Comparison of ENCODE assay signal across 23 cellular contexts in genomic region chr15:99326235-99326634, GRCh38.
DNase-seq lines count a peak whose midpoint lies in the region; ATAC-seq and TF ChIP-seq lines count a peak whose summit lies in the region.
"Had no signal": no experiment of that assay in that cellular context is flagged by ENCODE, and none has a peak within 500 bp of the region (broad histone marks: within the 10 kb centered on the region; RNA-seq: fewer than 3 reads in every experiment).

No MANE protein-coding gene starts in this region.

- no peak for TF ChIP-seq CTCF in IMR-90 (conservative IDR thresholded peaks at IDR 0.05; ENCODE audit: low read depth, low read length)

- POLR2A ChIA-PET in IMR-90 (lab: Charles Lee; ENCODE audit: unreplicated experiment): no interaction called here

- peaks cover 4% of the 10 kb centered on the region; the same call in 1 of the 2 replicates for H3K4me1 ChIP-seq in IMR-90 (ENCODE audit: control insufficient read depth, insufficient read depth, low read length)
- no peaks in the 10 kb centered on the region for H3K4me1 ChIP-seq in HAP-1
- H3K4me1 ChIP-seq: body of pancreas, testis had no signal

- no peak overlapping the region for H4K8ac ChIP-seq in IMR-90 (ENCODE audit: low read depth in 2 of 2, low read length in 2 of 2)

- peak; percentile 7 for DNase-seq in activated naive CD8-positive, alpha-beta T cell treated with anti-CD3 and anti-CD28 coated beads, Interleukin-2, amount 50 U/mL, for 24 hours
- no peak for DNase-seq in activated naive CD8-positive, alpha-beta T cell treated with anti-CD3 and anti-CD28 coated beads for 36 hours
- DNase-seq in IMR-90 (no peak), glomerular visceral epithelial cell (ENCODE audit: extremely low spot score) (peak; percentile 38), renal cortical epithelial cell (ENCODE audit: low read depth) (peak; percentile 79), substantia nigra (lab: John Stamatoyannopoulos, UW) (no peak), HAP-1 (ENCODE audit: low spot score in 2 of 2) (no peak)
- DNase-seq: activated B cell treated with CpG ODN at 0.5 μM for 24 hours; activated CD8-positive, alpha-beta memory T cell treated with anti-CD3 and anti-CD28 coated beads for 24 hours; activated T-cell treated with anti-CD3 and anti-CD28 coated beads, Interleukin-2, amount 50 U/mL, for 72 hours; body of pancreas; Kasumi-1; naive thymus-derived CD4-positive, alpha-beta T cell; NCI-H1105; NCI-H526; OCI-M1; pancreas; stimulated activated CD8-positive, alpha-beta memory T cell treated with anti-CD3 and anti-CD28 coated beads, Interleukin-4, amount 100 ng/mL, for 48 hours; testis had no signal

- in situ Hi-C loops in IMR-90 (cut with MboI; ENCODE audit: low sequenced_read_pairs) (no loop called here), HAP-1 (cut with MboI; ENCODE audit: low sequenced_read_pairs) (no loop called here)

- peak overlapping the region; percentile 76; the same call in 1 of the 2 replicates for H2AK5ac ChIP-seq in IMR-90 (ENCODE audit: low read depth, low read length)

- BruUV-seq in IMR-90 (replicated peaks; lab: Mats Ljungman, UMichigan): no TSS peak

- peak overlapping the region; percentile 47 for H2AK9ac ChIP-seq in IMR-90 (replicated peaks; ENCODE audit: low read depth, low read length, poor library complexity)

- H2BK5ac ChIP-seq in IMR-90 (ENCODE audit: low read depth, low read length, poor library complexity, severe bottlenecking): no peak overlapping the region

- no peaks in the 10 kb centered on the region for H3K9me1 ChIP-seq in IMR-90 (ENCODE audit: insufficient read depth, low read length)

- CTCF ChIA-PET in IMR-90 (lab: Yijun Ruan, JAX): no interaction called here

- no peak overlapping the region for H3K4me2 ChIP-seq in IMR-90 (ENCODE audit: low read depth, low read length)

- peaks cover 46% of the 10 kb centered on the region for H3K4me1 Mint-ChIP-seq in activated naive CD8-positive, alpha-beta T cell treated with anti-CD3 and anti-CD28 coated beads, Interleukin-2, amount 50 U/mL, for 24 hours
- peaks cover 13% of the 10 kb centered on the region for H3K4me1 Mint-ChIP-seq in activated naive CD8-positive, alpha-beta T cell treated with anti-CD3 and anti-CD28 coated beads for 36 hours

- no peaks in the 10 kb centered on the region; the same call in 1 of the 2 replicates for H3K9me3 ChIP-seq in IMR-90 (ENCODE audit: control insufficient read depth, insufficient read depth, low read length)
- no peaks in the 10 kb centered on the region for H3K9me3 ChIP-seq in HAP-1
- H3K9me3 ChIP-seq: body of pancreas, pancreas, testis had no signal

- no peak overlapping the region for H3K27ac Mint-ChIP-seq in activated naive CD8-positive, alpha-beta T cell treated with anti-CD3 and anti-CD28 coated beads, Interleukin-2, amount 50 U/mL, for 24 hours
- no peak overlapping the region for H3K27ac Mint-ChIP-seq in activated naive CD8-positive, alpha-beta T cell treated with anti-CD3 and anti-CD28 coated beads for 36 hours
- H3K27ac Mint-ChIP-seq: activated B cell treated with CpG ODN at 0.5 μM for 24 hours; activated naive CD4-positive, alpha-beta T cell treated with anti-CD3 and anti-CD28 coated beads, Interleukin-2, amount 50 U/mL, for 72 hours; activated T-cell treated with anti-CD3 and anti-CD28 coated beads, Interleukin-2, amount 50 U/mL, for 72 hours; naive thymus-derived CD4-positive, alpha-beta T cell had no signal

- no peak overlapping the region for H3K4ac ChIP-seq in IMR-90 (ENCODE audit: low read depth, low read length)

- H3K4me3 Mint-ChIP-seq in activated naive CD8-positive, alpha-beta T cell treated with anti-CD3 and anti-CD28 coated beads, Interleukin-2, amount 50 U/mL, for 24 hours: no peak overlapping the region
- no peak overlapping the region for H3K4me3 Mint-ChIP-seq in activated naive CD8-positive, alpha-beta T cell treated with anti-CD3 and anti-CD28 coated beads for 36 hours
- H3K4me3 Mint-ChIP-seq: activated B cell treated with CpG ODN at 0.5 μM for 24 hours; activated T-cell treated with anti-CD3 and anti-CD28 coated beads, Interleukin-2, amount 50 U/mL, for 72 hours; naive thymus-derived CD4-positive, alpha-beta T cell had no signal

- no peak overlapping the region; the same call in 1 of the 2 replicates for H2BK120ac ChIP-seq in IMR-90 (ENCODE audit: low read depth, low read length)

- dilution Hi-C loops in IMR-90 (cut with HindIII; ENCODE audit: low sequenced_read_pairs, unreplicated experiment): no loop called here

- intact Hi-C loops in IMR-90 (cut with micrococcal nuclease): no loop called here

- no peak overlapping the region for H2BK15ac ChIP-seq in IMR-90 (ENCODE audit: low read depth, low read length)

- H4K20me1 ChIP-seq in IMR-90 (ENCODE audit: insufficient read depth, low read length): no peaks in the 10 kb centered on the region

- no peak overlapping the region; the same call in 1 of the 2 replicates for H3K14ac ChIP-seq in IMR-90 (replicated peaks; ENCODE audit: low read depth, low read length)

- no CpG with 5 or more reads among the region's 1 CpG for WGBS in IMR-90 (ENCODE audit: extremely low coverage in 2 of 2, insufficient read length in 1 of 2), 2 experiments

- H3K4me3 ChIP-seq in IMR-90 (ENCODE audit: insufficient read depth, low read depth, low read length): no peak overlapping the region
- no peak overlapping the region for H3K4me3 ChIP-seq in HAP-1
- H3K4me3 ChIP-seq: body of pancreas, coronary artery, pancreas, testis had no signal

- H3K79me1 ChIP-seq in IMR-90 (ENCODE audit: low read depth in 1 of 2, low read length in 2 of 2): no peaks in the 10 kb centered on the region

- H3K27ac ChIP-seq in IMR-90 (ENCODE audit: insufficient read depth, low read length): no peak overlapping the region
- H3K27ac ChIP-seq in substantia nigra (ENCODE audit: low read depth, low read length, poor library complexity, severe bottlenecking): no peak overlapping the region
- H3K27ac ChIP-seq: 22Rv1, body of pancreas, coronary artery, pancreas, testis had no signal

- no peak overlapping the region for H2AFZ ChIP-seq in IMR-90 (replicated peaks; ENCODE audit: low read length, poor library complexity)

- H4K91ac ChIP-seq in IMR-90 (ENCODE audit: insufficient read depth, low read depth, low read length): no peak overlapping the region

- no peak overlapping the region for H3K56ac ChIP-seq in IMR-90 (ENCODE audit: extremely low read depth, insufficient read depth, low read length)

- no peaks in the 10 kb centered on the region for H3K9me3 Mint-ChIP-seq in activated naive CD8-positive, alpha-beta T cell treated with anti-CD3 and anti-CD28 coated beads, Interleukin-2, amount 50 U/mL, for 24 hours
- no peaks in the 10 kb centered on the region for H3K9me3 Mint-ChIP-seq in activated naive CD8-positive, alpha-beta T cell treated with anti-CD3 and anti-CD28 coated beads for 36 hours
- H3K9me3 Mint-ChIP-seq: activated B cell treated with CpG ODN at 0.5 μM for 24 hours; activated naive CD4-positive, alpha-beta T cell treated with anti-CD3 and anti-CD28 coated beads, Interleukin-2, amount 50 U/mL, for 72 hours; activated T-cell treated with anti-CD3 and anti-CD28 coated beads, Interleukin-2, amount 50 U/mL, for 72 hours; naive thymus-derived CD4-positive, alpha-beta T cell had no signal

- no peak overlapping the region for H3K18ac ChIP-seq in IMR-90 (ENCODE audit: low read depth, low read length)

- peak overlapping the region; percentile 46; the same call in 1 of the 2 replicates for H2BK20ac ChIP-seq in IMR-90 (ENCODE audit: low read depth, low read length)

- no peaks in the 10 kb centered on the region for H3K36me3 ChIP-seq in IMR-90 (ENCODE audit: control insufficient read depth, insufficient read depth, low read length)
- no peaks in the 10 kb centered on the region for H3K36me3 ChIP-seq in HAP-1 (replicated peaks)
- H3K36me3 ChIP-seq: pancreas had no signal

- H3K9ac ChIP-seq in IMR-90 (ENCODE audit: low read depth, low read length): no peak overlapping the region

- H3K27me3 ChIP-seq in IMR-90 (ENCODE audit: control insufficient read depth, insufficient read depth, low read length) (no peaks in the 10 kb centered on the region), HAP-1 (ENCODE audit: low read depth) (no peaks in the 10 kb centered on the region)
- H3K27me3 ChIP-seq: body of pancreas, pancreas, testis had no signal

- ATAC-seq in activated naive CD8-positive, alpha-beta T cell treated with anti-CD3 and anti-CD28 coated beads, Interleukin-2, amount 50 U/mL, for 24 hours: no peak
- ATAC-seq in IMR-90 (ENCODE audit: low read depth): no peak
- ATAC-seq in GM18505 (IDR thresholded peaks at IDR 0.05; ENCODE audit: unreplicated experiment): no peak
- ATAC-seq: activated naive CD4-positive, alpha-beta T cell treated with anti-CD3 and anti-CD28 coated beads, Interleukin-2, amount 50 U/mL, for 72 hours; activated T-cell treated with anti-CD3 and anti-CD28 coated beads, Interleukin-2, amount 50 U/mL, for 72 hours; body of pancreas; naive thymus-derived CD4-positive, alpha-beta T cell; pancreas had no signal

- no peak for TF ChIP-seq RAD21 in IMR-90 (IDR thresholded peaks at IDR 0.05; ENCODE audit: low read length)

- no peaks in the 10 kb centered on the region for H3K36me3 Mint-ChIP-seq in activated naive CD8-positive, alpha-beta T cell treated with anti-CD3 and anti-CD28 coated beads, Interleukin-2, amount 50 U/mL, for 24 hours (ENCODE audit: low read depth)
- H3K36me3 Mint-ChIP-seq in activated naive CD8-positive, alpha-beta T cell treated with anti-CD3 and anti-CD28 coated beads for 36 hours: peaks cover 8% of the 10 kb centered on the region
- H3K36me3 Mint-ChIP-seq: activated naive CD4-positive, alpha-beta T cell treated with anti-CD3 and anti-CD28 coated beads, Interleukin-2, amount 50 U/mL, for 72 hours had no signal

- TF ChIP-seq POLR2A in IMR-90 (IDR thresholded peaks at IDR 0.05; ENCODE audit: low read depth, low read length) (no peak), GM18505 (IDR thresholded peaks at IDR 0.05; ENCODE audit: borderline replicate concordance, extremely low read depth, insufficient read depth, insufficient read length) (no peak)

- H3K27me3 Mint-ChIP-seq in activated naive CD8-positive, alpha-beta T cell treated with anti-CD3 and anti-CD28 coated beads, Interleukin-2, amount 50 U/mL, for 24 hours: no peaks in the 10 kb centered on the region
- H3K27me3 Mint-ChIP-seq in activated naive CD8-positive, alpha-beta T cell treated with anti-CD3 and anti-CD28 coated beads for 36 hours: no peaks in the 10 kb centered on the region
- H3K27me3 Mint-ChIP-seq: activated B cell treated with CpG ODN at 0.5 μM for 24 hours; naive thymus-derived CD4-positive, alpha-beta T cell had no signal

- peak overlapping the region; percentile 38; the same call in 1 of the 2 replicates for H3K23ac ChIP-seq in IMR-90 (ENCODE audit: low read depth, low read length)

- H4K5ac ChIP-seq in IMR-90 (ENCODE audit: low read depth, low read length): no peak overlapping the region

TF ChIP-seq in IMR-90, 13 proteins besides CTCF, POLR2A, EP300 and RAD21:
- TF ChIP-seq MAZ (IDR thresholded peaks at IDR 0.05; ENCODE audit: borderline replicate concordance, low read depth, low read length) (no peak), CEBPB (IDR thresholded peaks at IDR 0.05; ENCODE audit: low read depth, low read length) (no peak)
TF ChIP-seq in IMR-90: peak in this region for 0.

Comparison
In these comparisons a context has a peak if more than half of its experiments do, and no peak if none do; other contexts are left out.
1. DNase-seq: peak in activated naive CD8-positive, alpha-beta T cell treated with anti-CD3 and anti-CD28 coated beads, Interleukin-2, amount 50 U/mL, for 24 hours (single experiment), glomerular visceral epithelial cell (single experiment) and renal cortical epithelial cell (single experiment); none in activated naive CD8-positive, alpha-beta T cell treated with anti-CD3 and anti-CD28 coated beads for 36 hours (single experiment), IMR-90 (single experiment), substantia nigra (0 of 49) and HAP-1 (0 of 2).